ENCODE assay signal across 16 cellular contexts in the genomic region with DNA sequence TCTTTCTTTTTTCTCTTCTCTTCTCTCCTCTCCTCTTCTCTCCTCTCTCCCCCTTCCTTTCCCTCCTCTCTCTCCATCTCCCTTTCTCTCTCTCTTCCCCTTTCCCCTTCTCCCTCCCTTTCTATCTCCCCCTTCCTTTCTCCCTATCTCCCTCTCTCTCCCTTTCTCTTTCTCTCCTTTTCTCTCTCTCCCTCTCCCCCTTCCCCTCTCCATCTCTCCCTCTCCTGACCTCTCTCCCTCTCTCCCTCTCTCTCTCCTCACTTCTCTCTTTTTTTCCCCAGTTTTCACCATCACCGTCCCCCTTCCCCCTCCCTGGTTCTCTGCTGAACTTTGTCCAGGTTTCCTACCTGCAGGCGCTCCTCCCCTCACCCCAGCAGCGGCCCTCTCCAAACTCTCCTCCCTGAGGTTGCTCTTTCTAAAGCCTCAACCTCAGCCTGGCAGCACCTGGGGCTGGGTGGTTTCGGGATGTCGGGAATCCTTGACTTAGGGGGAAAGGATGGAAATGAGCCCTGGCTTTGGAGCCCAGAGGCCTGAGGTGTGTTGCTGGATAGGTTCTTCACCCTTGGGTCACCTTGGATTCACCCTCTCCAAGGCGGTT. TPM values are rescaled to one million over a fixed set of nuclear protein-coding genes. Genes with fewer than 3 reads are reported as not detected.
DNase-seq lines count a peak whose midpoint lies in the region; ATAC-seq and TF ChIP-seq lines count a peak whose summit lies in the region.
"Had no signal": no experiment of that assay in that cellular context is flagged by ENCODE, and none has a peak within 500 bp of the region (broad histone marks: within the 10 kb centered on the region; RNA-seq: fewer than 3 reads in every experiment).

No MANE protein-coding gene starts in this region.

- TF ChIP-seq CTCF in heart left ventricle (IDR thresholded peaks at IDR 0.05) (no peak), fibroblast of pulmonary artery (IDR thresholded peaks at IDR 0.05; ENCODE audit: low read length, missing control alignments) (no peak), nephron progenitor cell (IDR thresholded peaks at IDR 0.05) (no peak), sigmoid colon (IDR thresholded peaks at IDR 0.05) (no peak)

- peaks cover 100% of the 10 kb centered on the region for H3K27me3 Mint-ChIP-seq in nephron progenitor cell (ENCODE audit: low read depth, poor library complexity)

- H3K27me3 ChIP-seq in heart left ventricle (peaks cover 58 to 96% (median 92%) of the 10 kb centered on the region in 9 donors), sigmoid colon (peaks cover 51 to 98% (median 89%) of the 10 kb centered on the region in 3 donors)

- H3K36me3 ChIP-seq in heart left ventricle (no peaks in the 10 kb centered on the region), sigmoid colon (no peaks in the 10 kb centered on the region)

- H3K9me3 ChIP-seq in heart left ventricle, result no peaks in the 10 kb centered on the region
- H3K9me3 ChIP-seq in sigmoid colon, result no peaks in the 10 kb centered on the region
- H3K9me3 ChIP-seq: A549, mucosa of descending colon had no signal

- peak overlapping the region in 8 of 12 donors; percentile 2 to 40 (median 35) for H3K4me3 ChIP-seq in heart left ventricle
- peak overlapping the region; percentile 39 for H3K4me3 ChIP-seq in fibroblast of pulmonary artery (replicated peaks; ENCODE audit: low read depth, low read length)
- peak overlapping the region in 2 of 4 donors; percentile 3 to 18 for H3K4me3 ChIP-seq in sigmoid colon
- H3K4me3 ChIP-seq: A549, mucosa of descending colon had no signal

- intact Hi-C loops in heart left ventricle (cut with DNase I), result no loop called here
- intact Hi-C loops in cardiac septum (cut with DNase I), result no loop called here
- intact Hi-C loops in sigmoid colon (cut with DNase I), result no loop called here

- H3K4me3 Mint-ChIP-seq in nephron progenitor cell, result peak overlapping the region; percentile 71
- H3K4me3 Mint-ChIP-seq: activated T-cell treated with anti-CD3 and anti-CD28 coated beads, Interleukin-2, amount 50 U/mL, for 24 hours; T-cell had no signal

- no peak for ATAC-seq in heart left ventricle
- ATAC-seq: A549, mucosa of descending colon, Panc1, T-cell had no signal

- no peaks in the 10 kb centered on the region for H3K36me3 Mint-ChIP-seq in nephron progenitor cell (ENCODE audit: low read depth)
- H3K36me3 Mint-ChIP-seq: T-cell had no signal

- TF ChIP-seq POLR2A in heart left ventricle (IDR thresholded peaks at IDR 0.05) (no peak), sigmoid colon (IDR thresholded peaks at IDR 0.05) (no peak)

- H3K27ac Mint-ChIP-seq in nephron progenitor cell, result no peak overlapping the region
- H3K27ac Mint-ChIP-seq: activated T-cell treated with anti-CD3 and anti-CD28 coated beads, Interleukin-2, amount 50 U/mL, for 24 hours; T-cell had no signal

- H3K4me1 ChIP-seq in heart left ventricle (peaks cover 0 to 31% (median under 1%) of the 10 kb centered on the region in 12 donors), sigmoid colon (peaks cover 0 to 11% (median 6%) of the 10 kb centered on the region in 4 donors)

- 12 to 27% (median 26%) methylated on average over 6 of the region's 6 CpGs for WGBS in heart left ventricle, 4 donors
- 15 to 17% methylated on average over 6 of the region's 6 CpGs for WGBS in sigmoid colon, 2 donors

- DNase-seq in heart left ventricle, result no peak
- no peak for DNase-seq in cardiac septum (ENCODE audit: low spot score)
- no peak for DNase-seq in fibroblast of pulmonary artery (ENCODE audit: low read depth)
- no peak for DNase-seq in nephron progenitor cell
- no peak for DNase-seq in sigmoid colon
- no peak for DNase-seq in NCI-H2171 treated with DMSO at 0.1 percent for 48 hours (lab: John Stamatoyannopoulos, UW)
- DNase-seq in AML-193 (lab: John Stamatoyannopoulos, UW), result no peak
- no peak for DNase-seq in NCI-H1105 (lab: John Stamatoyannopoulos, UW)
- DNase-seq: activated CD4-positive, CD25-positive, alpha-beta regulatory T cell treated with anti-CD3 and anti-CD28 coated beads, Interleukin-2, amount 50 U/mL, for 72 hours; activated T-cell treated with anti-CD3 and anti-CD28 coated beads, Interleukin-2, amount 50 U/mL, for 24 hours; mucosa of descending colon; NCI-H1092; NCI-H345; T-cell had no signal

- no peaks in the 10 kb centered on the region for H3K9me3 Mint-ChIP-seq in nephron progenitor cell
- H3K9me3 Mint-ChIP-seq: activated T-cell treated with anti-CD3 and anti-CD28 coated beads, Interleukin-2, amount 50 U/mL, for 24 hours; T-cell had no signal

- H3K4me1 Mint-ChIP-seq in nephron progenitor cell, result peaks cover 58% of the 10 kb centered on the region
- H3K4me1 Mint-ChIP-seq: T-cell had no signal

- H3K27ac ChIP-seq in heart left ventricle (no peak overlapping the region), sigmoid colon (no peak overlapping the region)
- H3K27ac ChIP-seq: A549 had no signal

- no peak for TF ChIP-seq EP300 in sigmoid colon (IDR thresholded peaks at IDR 0.05)

RNA-seq across cellular contexts. Expression of a gene that starts 14.7 kb away (rescaled TPM):
- total RNA-seq in heart left ventricle (10 to 100 TPM; 10.3 to 31.3 (median 16.2) TPM), cardiac septum (17.1 TPM), sigmoid colon (1 to 10 TPM; 6.2 to 9.7 (median 7.6) TPM)
- polyA plus RNA-seq in heart left ventricle (10 to 100 TPM; 11.4 to 11.6 TPM), sigmoid colon (1 to 10 TPM; 2.3 to 5.3 (median 2.4) TPM)
